Comparison of ENCODE assay signal across 31 cellular contexts in genomic region chr14:32728957-32729356, GRCh38.
A peak's percentile ranks its signal among the peaks of the same experiment; 100 is the strongest.
DNase-seq lines count a peak whose midpoint lies in the region; ATAC-seq, FAIRE-seq and TF ChIP-seq lines count a peak whose summit lies in the region.
"Had no signal": no experiment of that assay in that cellular context is flagged by ENCODE, and none has a peak within 500 bp of the region (broad histone marks: within the 10 kb centered on the region; RNA-seq: fewer than 3 reads in every experiment).

No MANE protein-coding gene starts in this region.

- intact Hi-C loops in dorsolateral prefrontal cortex (cut with DNase I) = loop anchor here (5.0 kb wide), 2 partner anchors 78 to 98 kb away; no protein-coding TSS in a partner anchor

- H3K4me3 Mint-ChIP-seq in neural crest cell = peak overlapping the region; percentile 69
- H3K4me3 Mint-ChIP-seq in T-helper 17 cell = no peak overlapping the region
- H3K4me3 Mint-ChIP-seq in activated CD8-positive, alpha-beta memory T cell treated with anti-CD3 and anti-CD28 coated beads, Interleukin-2, amount 10 ng/mL, durations not matched to agents 7 days and 5 days = no peak overlapping the region
- no peak overlapping the region for H3K4me3 Mint-ChIP-seq in activated CD4-positive, alpha-beta memory T cell treated with anti-CD3 and anti-CD28 coated beads, Interleukin-2, amount 10 ng/mL, durations not matched to agents 7 days and 5 days
- H3K4me3 Mint-ChIP-seq: activated CD8-positive, alpha-beta T cell treated with anti-CD3 and anti-CD28 coated beads, Interleukin-2, amount 10 ng/mL, durations not matched to agents 7 days and 5 days; activated naive CD4-positive, alpha-beta T cell treated with anti-CD3 and anti-CD28 coated beads, Interleukin-2, amount 50 U/mL, for 24 hours; H9; mesothelial cell of epicardium had no signal

- no peak for ATAC-seq in T-helper 17 cell
- no peak for ATAC-seq in activated CD8-positive, alpha-beta memory T cell treated with anti-CD3 and anti-CD28 coated beads, Interleukin-2, amount 10 ng/mL, durations not matched to agents 7 days and 5 days
- ATAC-seq: activated CD8-positive, alpha-beta T cell treated with anti-CD3 and anti-CD28 coated beads, Interleukin-2, amount 10 ng/mL, durations not matched to agents 7 days and 5 days; heart left ventricle; K562; left ventricle myocardium superior; psoas muscle had no signal

- peaks cover 2% of the 10 kb centered on the region for H3K27me3 Mint-ChIP-seq in neural crest cell (ENCODE audit: low read depth)
- H3K27me3 Mint-ChIP-seq in T-helper 17 cell = no peaks in the 10 kb centered on the region
- H3K27me3 Mint-ChIP-seq in activated CD8-positive, alpha-beta memory T cell treated with anti-CD3 and anti-CD28 coated beads, Interleukin-2, amount 10 ng/mL, durations not matched to agents 7 days and 5 days = no peaks in the 10 kb centered on the region
- no peaks in the 10 kb centered on the region for H3K27me3 Mint-ChIP-seq in activated CD4-positive, alpha-beta memory T cell treated with anti-CD3 and anti-CD28 coated beads, Interleukin-2, amount 10 ng/mL, durations not matched to agents 7 days and 5 days
- H3K27me3 Mint-ChIP-seq: activated naive CD4-positive, alpha-beta T cell treated with anti-CD3 and anti-CD28 coated beads, Interleukin-2, amount 50 U/mL, for 24 hours had no signal

- TF ChIP-seq CTCF in dorsolateral prefrontal cortex (IDR thresholded peaks at IDR 0.05 in 54 of 56, conservative IDR thresholded peaks at IDR 0.05 in 2 of 56; ENCODE audit: low read depth in 1 of 56, partially characterized antibody in 56 of 56) (no peak), neural crest cell (conservative IDR thresholded peaks at IDR 0.05) (no peak)

- H3K27me3 ChIP-seq in dorsolateral prefrontal cortex = no peaks in the 10 kb centered on the region
- H3K27me3 ChIP-seq: BLaER1, breast epithelium, heart left ventricle, sigmoid colon, tibial nerve had no signal

- FAIRE-seq in H54 (lab: Jason Lieb, UNC) = peak; percentile 55
- FAIRE-seq: GM12891, K562, keratinocyte, RCC 7860 had no signal

- no peaks in the 10 kb centered on the region for H3K36me3 Mint-ChIP-seq in neural crest cell (ENCODE audit: low read depth)
- no peaks in the 10 kb centered on the region for H3K36me3 Mint-ChIP-seq in T-helper 17 cell (ENCODE audit: low read depth)
- no peaks in the 10 kb centered on the region for H3K36me3 Mint-ChIP-seq in activated CD8-positive, alpha-beta memory T cell treated with anti-CD3 and anti-CD28 coated beads, Interleukin-2, amount 10 ng/mL, durations not matched to agents 7 days and 5 days
- no peaks in the 10 kb centered on the region for H3K36me3 Mint-ChIP-seq in activated CD4-positive, alpha-beta memory T cell treated with anti-CD3 and anti-CD28 coated beads, Interleukin-2, amount 10 ng/mL, durations not matched to agents 7 days and 5 days (ENCODE audit: low read depth)
- H3K36me3 Mint-ChIP-seq: activated naive CD4-positive, alpha-beta T cell treated with anti-CD3 and anti-CD28 coated beads, Interleukin-2, amount 50 U/mL, for 24 hours; mesothelial cell of epicardium had no signal

- H3K4me3 ChIP-seq in dorsolateral prefrontal cortex = peak overlapping the region in 17 of 59 donors; percentile 1 to 31 (median 13)
- H3K4me3 ChIP-seq: BLaER1, breast epithelium, coronary artery, heart left ventricle, K562, psoas muscle, sigmoid colon, tibial nerve had no signal

- no peak for TF ChIP-seq POLR2A in H54 (IDR thresholded peaks at IDR 0.05; ENCODE audit: low read depth, low read length)

- H3K27ac Mint-ChIP-seq in neural crest cell (ENCODE audit: unreplicated experiment) = peak overlapping the region; percentile 95
- no peak overlapping the region for H3K27ac Mint-ChIP-seq in T-helper 17 cell
- no peak overlapping the region for H3K27ac Mint-ChIP-seq in activated CD8-positive, alpha-beta memory T cell treated with anti-CD3 and anti-CD28 coated beads, Interleukin-2, amount 10 ng/mL, durations not matched to agents 7 days and 5 days
- no peak overlapping the region for H3K27ac Mint-ChIP-seq in activated CD4-positive, alpha-beta memory T cell treated with anti-CD3 and anti-CD28 coated beads, Interleukin-2, amount 10 ng/mL, durations not matched to agents 7 days and 5 days
- H3K27ac Mint-ChIP-seq: activated CD8-positive, alpha-beta T cell treated with anti-CD3 and anti-CD28 coated beads, Interleukin-2, amount 10 ng/mL, durations not matched to agents 7 days and 5 days; activated naive CD4-positive, alpha-beta T cell treated with anti-CD3 and anti-CD28 coated beads, Interleukin-2, amount 50 U/mL, for 24 hours; activated T-helper 2 cell treated with anti-CD3 and anti-CD28 coated beads, Interferon-gamma antibody, Interleukin-2, Interleukin-4, amounts not matched to agents 10 μg/mL and 5 μg/mL and 100 μg/mL, durations not matched to agents 14 hours and 24 hours and 36 hours; H9; mesothelial cell of epicardium had no signal

- POLR2A ChIA-PET in activated CD4-positive, alpha-beta memory T cell treated with anti-CD3 and anti-CD28 coated beads, Interleukin-2, amount 10 ng/mL, durations not matched to agents 7 days and 5 days (lab: Charles Lee) = no interaction called here

- peak overlapping the region; percentile 35 to 95 (median 84) for H3K27ac ChIP-seq in dorsolateral prefrontal cortex
- H3K27ac ChIP-seq: BLaER1, breast epithelium, coronary artery, heart left ventricle, psoas muscle, sigmoid colon had no signal

- peaks cover 2% of the 10 kb centered on the region for H3K9me3 Mint-ChIP-seq in neural crest cell
- H3K9me3 Mint-ChIP-seq in activated CD8-positive, alpha-beta memory T cell treated with anti-CD3 and anti-CD28 coated beads, Interleukin-2, amount 10 ng/mL, durations not matched to agents 7 days and 5 days (ENCODE audit: low read depth) = peaks cover 2% of the 10 kb centered on the region
- H3K9me3 Mint-ChIP-seq in activated CD4-positive, alpha-beta memory T cell treated with anti-CD3 and anti-CD28 coated beads, Interleukin-2, amount 10 ng/mL, durations not matched to agents 7 days and 5 days = no peaks in the 10 kb centered on the region
- H3K9me3 Mint-ChIP-seq: activated naive CD4-positive, alpha-beta T cell treated with anti-CD3 and anti-CD28 coated beads, Interleukin-2, amount 50 U/mL, for 24 hours; activated T-helper 2 cell treated with anti-CD3 and anti-CD28 coated beads, Interferon-gamma antibody, Interleukin-2, Interleukin-4, amounts not matched to agents 10 μg/mL and 5 μg/mL and 100 μg/mL, durations not matched to agents 14 hours and 24 hours and 36 hours; H9; mesothelial cell of epicardium had no signal

- DNase-seq in H54 (ENCODE audit: insufficient read length, low spot score) (no peak), NCI-H1930 (lab: John Stamatoyannopoulos, UW) (peak; percentile 67 to 76), dorsolateral prefrontal cortex (no peak), neural crest cell (ENCODE audit: low read depth, low spot score) (no peak), T-helper 17 cell (no peak)
- DNase-seq in activated CD8-positive, alpha-beta memory T cell treated with anti-CD3 and anti-CD28 coated beads, Interleukin-2, amount 10 ng/mL, durations not matched to agents 7 days and 5 days = no peak
- no peak for DNase-seq in activated CD4-positive, alpha-beta memory T cell treated with anti-CD3 and anti-CD28 coated beads, Interleukin-2, amount 10 ng/mL, durations not matched to agents 7 days and 5 days
- DNase-seq: activated CD8-positive, alpha-beta T cell treated with anti-CD3 and anti-CD28 coated beads, Interleukin-2, amount 10 ng/mL, durations not matched to agents 7 days and 5 days; amygdala; DMS 273 treated with DMSO at 0.1 percent for 48 hours; effector memory CD4-positive, alpha-beta T cell; H9; heart left ventricle; left ventricle myocardium superior; NCI-H526 treated with DMSO at 0.1 percent for 48 hours; nucleus accumbens; psoas muscle; sigmoid colon; stimulated activated CD4-positive, alpha-beta T cell treated with anti-CD3 and anti-CD28 coated beads, Interleukin-12 subunit alpha, Interleukin-12 subunit beta, amount 100 ng/mL, for 4 hours; stimulated activated CD4-positive, alpha-beta T cell treated with anti-CD3 and anti-CD28 coated beads, Interleukin-2, amount 100 ng/mL, for 48 hours had no signal

- H3K4me1 Mint-ChIP-seq in neural crest cell (peaks cover 85% of the 10 kb centered on the region), T-helper 17 cell (no peaks in the 10 kb centered on the region)
- no peaks in the 10 kb centered on the region for H3K4me1 Mint-ChIP-seq in activated CD8-positive, alpha-beta memory T cell treated with anti-CD3 and anti-CD28 coated beads, Interleukin-2, amount 10 ng/mL, durations not matched to agents 7 days and 5 days
- H3K4me1 Mint-ChIP-seq in activated CD4-positive, alpha-beta memory T cell treated with anti-CD3 and anti-CD28 coated beads, Interleukin-2, amount 10 ng/mL, durations not matched to agents 7 days and 5 days = no peaks in the 10 kb centered on the region
- H3K4me1 Mint-ChIP-seq: activated naive CD4-positive, alpha-beta T cell treated with anti-CD3 and anti-CD28 coated beads, Interleukin-2, amount 50 U/mL, for 24 hours had no signal

- no peaks in the 10 kb centered on the region for H3K9me3 ChIP-seq in T-helper 17 cell (ENCODE audit: control insufficient read depth, low read length, poor library complexity, severe bottlenecking)
- H3K9me3 ChIP-seq: BLaER1, breast epithelium, heart left ventricle, psoas muscle, sigmoid colon, tibial nerve had no signal

- CTCF ChIA-PET in activated CD8-positive, alpha-beta memory T cell treated with anti-CD3 and anti-CD28 coated beads, Interleukin-2, amount 10 ng/mL, durations not matched to agents 7 days and 5 days (lab: Charles Lee) = no interaction called here
- CTCF ChIA-PET in activated CD4-positive, alpha-beta memory T cell treated with anti-CD3 and anti-CD28 coated beads, Interleukin-2, amount 10 ng/mL, durations not matched to agents 7 days and 5 days (lab: Charles Lee) = no interaction called here

Comparison
In these comparisons a context has a peak if more than half of its experiments do, and no peak if none do; other contexts are left out.
1. DNase-seq: peak in NCI-H1930 (2 of 2); none in H54 (single experiment), dorsolateral prefrontal cortex (0 of 10), neural crest cell (single experiment), T-helper 17 cell (0 of 3), activated CD8-positive, alpha-beta memory T cell treated with anti-CD3 and anti-CD28 coated beads, Interleukin-2, amount 10 ng/mL, durations not matched to agents 7 days and 5 days (single experiment) and activated CD4-positive, alpha-beta memory T cell treated with anti-CD3 and anti-CD28 coated beads, Interleukin-2, amount 10 ng/mL, durations not matched to agents 7 days and 5 days (single experiment).